ENCODE assay signal across 10 cellular contexts in genomic region chr13:106496072-106496997, GRCh38. TPM values are rescaled to one million over a fixed set of nuclear protein-coding genes. Genes with fewer than 3 reads are reported as not detected.
DNase-seq lines count a peak whose midpoint lies in the region; ATAC-seq, FAIRE-seq and TF ChIP-seq lines count a peak whose summit lies in the region.
"Had no signal": no experiment of that assay in that cellular context is flagged by ENCODE, and none has a peak within 500 bp of the region (broad histone marks: within the 10 kb centered on the region; RNA-seq: fewer than 3 reads in every experiment).

No MANE protein-coding gene starts in this region.

- TF ChIP-seq POLR2A in GM12891 (IDR thresholded peaks at IDR 0.05; ENCODE audit: low read depth, low read length) (no peak), gastroesophageal sphincter (IDR thresholded peaks at IDR 0.05) (no peak)

- peaks cover 0 to 28% of the 10 kb centered on the region in 2 donors for H3K36me3 ChIP-seq in gastroesophageal sphincter

- no peaks in the 10 kb centered on the region for H3K9me3 ChIP-seq in gastroesophageal sphincter

- WGBS in gastroesophageal sphincter (ENCODE audit: low coverage in 1 of 2), 2 donors: 40 to 57% methylated on average over 4 to 6 of the region's 6 CpGs

- no peak overlapping the region for H3K4me3 ChIP-seq in gastroesophageal sphincter

- TF ChIP-seq CTCF in gastroesophageal sphincter (IDR thresholded peaks at IDR 0.05): no peak

- H3K27ac ChIP-seq in gastroesophageal sphincter: peak overlapping the region; percentile 61 to 75 (median 72)

- H3K27me3 ChIP-seq in gastroesophageal sphincter: no peaks in the 10 kb centered on the region

- H3K4me1 ChIP-seq in gastroesophageal sphincter: peaks cover 6 to 72% (median 18%) of the 10 kb centered on the region in 3 donors

- no peak for DNase-seq in GM12891 (ENCODE audit: insufficient read length, low spot score)
- peak; percentile 76 for DNase-seq in NCI-H510A treated with DMSO at 0.1 percent for 48 hours (lab: John Stamatoyannopoulos, UW)
- DNase-seq in pulmonary artery endothelial cell (ENCODE audit: low read depth, low spot score): peak; percentile 98
- DNase-seq in activated CD4-positive, alpha-beta T cell treated with anti-CD3 and anti-CD28 coated beads for 1 hour: no peak
- no peak for DNase-seq in NCI-H1694 (lab: John Stamatoyannopoulos, UW)
- DNase-seq in activated CD8-positive, alpha-beta memory T cell treated with anti-CD3 and anti-CD28 coated beads, Interleukin-2, amount 50 U/mL, for 4 hours: no peak
- DNase-seq: activated CD4-positive, alpha-beta T cell treated with anti-CD3 and anti-CD28 coated beads for 36 hours; CD4-positive, CD25-positive, alpha-beta regulatory T cell had no signal

- TF ChIP-seq EP300 in gastroesophageal sphincter (IDR thresholded peaks at IDR 0.05): no peak

- ATAC-seq in gastroesophageal sphincter (no peak), HG02571 (IDR thresholded peaks at IDR 0.05; ENCODE audit: unreplicated experiment) (no peak)
- ATAC-seq: activated CD4-positive, alpha-beta T cell treated with anti-CD3 and anti-CD28 coated beads for 36 hours had no signal

- peak; percentile 23 for FAIRE-seq in GM12891 (lab: Jason Lieb, UNC)

TF ChIP-seq in GM12891, 5 proteins besides CTCF, POLR2A, EP300 and RAD21:
- TF ChIP-seq TAF1 (IDR thresholded peaks at IDR 0.05; ENCODE audit: low read depth, low read length): no peak

RNA-seq across cellular contexts. Expression of gene EFNB2, which starts 39.1 kb away (rescaled TPM):
- 0.10 TPM for polyA plus RNA-seq in GM12891 (2012; ENCODE audit: low read depth, missing spikeins)
- 10 to 100 TPM; 13.7 to 39.7 (median 20.5) TPM for total RNA-seq in gastroesophageal sphincter
- 31.4 and 77.6 TPM in 2 replicates for total RNA-seq in pulmonary artery endothelial cell

Comparison
In these comparisons a context has a peak if more than half of its experiments do, and no peak if none do; other contexts are left out.
1. DNase-seq: peak in NCI-H510A treated with DMSO at 0.1 percent for 48 hours (single experiment) and pulmonary artery endothelial cell (single experiment); none in GM12891 (single experiment), activated CD4-positive, alpha-beta T cell treated with anti-CD3 and anti-CD28 coated beads for 1 hour (single experiment), NCI-H1694 (single experiment) and activated CD8-positive, alpha-beta memory T cell treated with anti-CD3 and anti-CD28 coated beads, Interleukin-2, amount 50 U/mL, for 4 hours (single experiment).